ENCODE assay signal across 8 cellular contexts in genomic region chr17:2400877-2401425, GRCh38. TPM values are rescaled to one million over a fixed set of nuclear protein-coding genes. Genes with fewer than 3 reads are reported as not detected.
DNase-seq lines count a peak whose midpoint lies in the region; ATAC-seq and TF ChIP-seq lines count a peak whose summit lies in the region.

Gene MNT, minus strand, starts transcription at chr17:2401060. Its CDS starts 348 bp downstream, at chr17:2400712.

- no peaks in the 10 kb centered on the region for H3K9me3 Mint-ChIP-seq in activated CD4-positive, alpha-beta memory T cell treated with anti-CD3 and anti-CD28 coated beads, Interleukin-2, amount 10 ng/mL, durations not matched to agents 7 days and 5 days

- H3K4me1 Mint-ChIP-seq in activated CD4-positive, alpha-beta memory T cell treated with anti-CD3 and anti-CD28 coated beads, Interleukin-2, amount 10 ng/mL, durations not matched to agents 7 days and 5 days: peaks cover 59% of the 10 kb centered on the region

- ATAC-seq in GM19397 (IDR thresholded peaks at IDR 0.05; ENCODE audit: unreplicated experiment) (peak; percentile 31), HG03558 (IDR thresholded peaks at IDR 0.05; ENCODE audit: extremely low read depth, unreplicated experiment) (peak; percentile 17)

- DNase-seq in NCI-H82 treated with DMSO at 0.1 percent for 48 hours (lab: John Stamatoyannopoulos, UW; ENCODE audit: unreplicated experiment) (peak; percentile 90), ecto neural progenitor cell (ENCODE audit: low spot score) (peak; percentile 97), lung microvascular endothelial cell (ENCODE audit: low read depth in 2 of 2) (peak; percentile 97 to 98)
- peak; percentile 94 for DNase-seq in activated CD4-positive, alpha-beta memory T cell treated with anti-CD3 and anti-CD28 coated beads, Interleukin-2, amount 10 ng/mL, durations not matched to agents 7 days and 5 days
- peak; percentile 80 to 92 (median 89) for DNase-seq in stimulated activated CD4-positive, alpha-beta T cell treated with anti-CD3 and anti-CD28 coated beads, TNF-alpha, amount 100 ng/mL, for 24 hours (ENCODE audit: low read depth in 3 of 3)

- no peak for TF ChIP-seq CTCF in C4-2B (conservative IDR thresholded peaks at IDR 0.05)

- CTCF ChIA-PET in activated CD4-positive, alpha-beta memory T cell treated with anti-CD3 and anti-CD28 coated beads, Interleukin-2, amount 10 ng/mL, durations not matched to agents 7 days and 5 days (lab: Charles Lee): interaction anchor here (0.6 to 11.2 kb wide), 4 partner anchors 8 to 132 kb away, joined by 3 to 80 read pairs (median 43); no protein-coding TSS in a partner anchor

- no peaks in the 10 kb centered on the region for H3K27me3 Mint-ChIP-seq in activated CD4-positive, alpha-beta memory T cell treated with anti-CD3 and anti-CD28 coated beads, Interleukin-2, amount 10 ng/mL, durations not matched to agents 7 days and 5 days

- H3K36me3 Mint-ChIP-seq in activated CD4-positive, alpha-beta memory T cell treated with anti-CD3 and anti-CD28 coated beads, Interleukin-2, amount 10 ng/mL, durations not matched to agents 7 days and 5 days (ENCODE audit: low read depth): peaks cover 2% of the 10 kb centered on the region

- peak within 1 kb of the TSS; percentile 97 for H3K4me3 Mint-ChIP-seq in activated CD4-positive, alpha-beta memory T cell treated with anti-CD3 and anti-CD28 coated beads, Interleukin-2, amount 10 ng/mL, durations not matched to agents 7 days and 5 days

- POLR2A ChIA-PET in activated CD4-positive, alpha-beta memory T cell treated with anti-CD3 and anti-CD28 coated beads, Interleukin-2, amount 10 ng/mL, durations not matched to agents 7 days and 5 days (lab: Charles Lee): interaction anchor here (0.8 to 9.4 kb wide), 11 partner anchors 9 to 684 kb away, joined by 3 to 166 read pairs (median 5); partner anchors contain the start of genes HIC1, PAFAH1B1, SGSM2 and SMG6

- peak within 1 kb of the TSS; percentile 99 for H3K27ac Mint-ChIP-seq in activated CD4-positive, alpha-beta memory T cell treated with anti-CD3 and anti-CD28 coated beads, Interleukin-2, amount 10 ng/mL, durations not matched to agents 7 days and 5 days

- peak within 1 kb of the TSS; percentile 97 for H3K27ac ChIP-seq in C4-2B

RNA-seq across cellular contexts. Expression of gene MNT, which starts in this region (rescaled TPM):
- 10 to 100 TPM; 29.1 to 29.9 TPM for total RNA-seq in activated CD4-positive, alpha-beta memory T cell treated with anti-CD3 and anti-CD28 coated beads, Interleukin-2, amount 10 ng/mL, durations not matched to agents 7 days and 5 days
- total RNA-seq in lung microvascular endothelial cell: 1.7 and 2.8 TPM in 2 replicates

Comparison
In these comparisons a context has a peak if more than half of its experiments do, and no peak if none do; other contexts are left out.
1. Peak in every context shown above with its lines: DNase-seq, ATAC-seq and H3K27ac ChIP-seq.